24 cellular contexts compared by ENCODE assay signal in genomic region chr10:5092375-5092774, GRCh38. TPM values are rescaled to one million over a fixed set of nuclear protein-coding genes. Genes with fewer than 3 reads are reported as not detected.
DNase-seq lines count a peak whose midpoint lies in the region; ATAC-seq, FAIRE-seq and TF ChIP-seq lines count a peak whose summit lies in the region.
"Had no signal": no experiment of that assay in that cellular context is flagged by ENCODE, and none has a peak within 500 bp of the region (broad histone marks: within the 10 kb centered on the region; RNA-seq: fewer than 3 reads in every experiment).

No MANE protein-coding gene starts in this region.

- intact Hi-C loops in HepG2 (cut with micrococcal nuclease; ENCODE audit: unreplicated experiment): loop anchor here (5.0 to 10.0 kb wide), 2 partner anchors 75 to 282 kb away; no protein-coding TSS in a partner anchor
- intact Hi-C loops in right lobe of liver (cut with DNase I): no loop called here
- intact Hi-C loops in Calu3 (cut with micrococcal nuclease; ENCODE audit: unreplicated experiment): loop anchor here (5.0 to 10.0 kb wide), 5 partner anchors 50 to 292 kb away; partner anchors contain the start of gene AKR1C4
- intact Hi-C loops in A673 (cut with micrococcal nuclease; ENCODE audit: unreplicated experiment): loop anchor here (5.0 to 10.0 kb wide), 2 partner anchors 75 to 292 kb away; no protein-coding TSS in a partner anchor

- TF ChIP-seq EP300 in HepG2 (IDR thresholded peaks at IDR 0.05; ENCODE audit: low read depth in 2 of 2, low read length in 2 of 2) (no peak), HepG2 (CRISPR knock-in tag; IDR thresholded peaks at IDR 0.05; ENCODE audit: borderline replicate concordance) (no peak)

- no peak overlapping the region for H3K4me2 ChIP-seq in HepG2 (ENCODE audit: low read depth, low read length)
- H3K4me2 ChIP-seq: BLaER1 had no signal

- H3K27me3 ChIP-seq in HepG2 (ENCODE audit: control insufficient read depth in 1 of 2, insufficient read depth in 2 of 2, low read length in 2 of 2) (no peaks in the 10 kb centered on the region; a peak in 1 of 5 replicates), right lobe of liver (no peaks in the 10 kb centered on the region), A673 (replicated peaks; ENCODE audit: insufficient read depth, low read depth, low read length, poor library complexity) (no peaks in the 10 kb centered on the region)
- H3K27me3 ChIP-seq: BE2C, BLaER1 had no signal

- H3K4me3 Mint-ChIP-seq in Calu3 (ENCODE audit: low read depth, unreplicated experiment): no peak overlapping the region
- H3K4me3 Mint-ChIP-seq: CD14-positive monocyte; CD4-positive, alpha-beta memory T cell; CD4-positive, CD25-positive, alpha-beta regulatory T cell; CD8-positive, alpha-beta memory T cell had no signal

- H3K27ac ChIP-seq in HepG2 (ENCODE audit: extremely low read length, insufficient read depth, low read length) (no peak overlapping the region), right lobe of liver (peak overlapping the region in 1 of 3 donors; percentile 81), A673 (ENCODE audit: low read depth, low read length, poor library complexity, severe bottlenecking) (no peak overlapping the region)
- H3K27ac ChIP-seq: BLaER1 had no signal

- no peak for TF ChIP-seq CTCF in HepG2 (CRISPR knock-in tag; IDR thresholded peaks at IDR 0.05)
- no peak for TF ChIP-seq CTCF in right lobe of liver (IDR thresholded peaks at IDR 0.05)
- TF ChIP-seq CTCF in Calu3 (IDR thresholded peaks at IDR 0.05; ENCODE audit: unreplicated experiment): no peak
- TF ChIP-seq CTCF in A673 (conservative IDR thresholded peaks at IDR 0.05; ENCODE audit: low read depth, low read length): no peak

- FAIRE-seq in HepG2 (lab: Jason Lieb, UNC) (no peak), endometrium (lab: Jason Lieb, UNC) (peak; percentile 4)
- FAIRE-seq: A204.1, D721Med, G401.6, GM12891, GM19239 had no signal

- BruUV-seq in HepG2 (replicated peaks; lab: Mats Ljungman, UMichigan) (no TSS peak), Calu3 (replicated peaks; lab: Mats Ljungman, UMichigan) (no TSS peak), A673 (replicated peaks; lab: Mats Ljungman, UMichigan) (no TSS peak)

- DNase-seq in HepG2 (ENCODE audit: low spot score) (no peak), right lobe of liver (no peak), Calu3 (no peak), NCI-H146 treated with DMSO at 0.1 percent for 48 hours (lab: John Stamatoyannopoulos, UW; ENCODE audit: unreplicated experiment) (no peak), NCI-H1092 treated with DMSO at 0.1 percent for 48 hours (lab: John Stamatoyannopoulos, UW) (no peak), A673 (ENCODE audit: low spot score) (no peak)
- DNase-seq: 8988T; ACHN; BE2C; C1 segment of cervical spinal cord; CD4-positive, alpha-beta memory T cell; CD4-positive, CD25-positive, alpha-beta regulatory T cell; CD8-positive, alpha-beta memory T cell; COR-L47; DMS79 treated with DMSO at 0.1 percent for 48 hours; GF-D8 had no signal

- no peak for TF ChIP-seq RAD21 in HepG2 (CRISPR knock-in tag; IDR thresholded peaks at IDR 0.05)

- H3K4me1 ChIP-seq in HepG2 (ENCODE audit: insufficient read depth, low read length) (peaks cover 34% of the 10 kb centered on the region), right lobe of liver (peaks cover 0 to 16% (median 0%) of the 10 kb centered on the region in 4 donors), A673 (ENCODE audit: insufficient read depth, low read length, poor library complexity, severe bottlenecking) (peaks cover 4% of the 10 kb centered on the region)
- H3K4me1 ChIP-seq: BE2C had no signal

- H3K9me3 ChIP-seq in HepG2 (ENCODE audit: low read length) (peaks cover 28% of the 10 kb centered on the region), right lobe of liver (peaks cover 0 to 5% (median 2%) of the 10 kb centered on the region in 4 donors), A673 (ENCODE audit: low read depth, low read length, poor library complexity, severe bottlenecking) (peaks cover 30% of the 10 kb centered on the region)
- H3K9me3 ChIP-seq: BE2C, BLaER1 had no signal

- POLR2A ChIA-PET in HepG2 (lab: Yijun Ruan, JAX): no interaction called here
- POLR2A ChIA-PET in A673 (lab: Charles Lee; ENCODE audit: low non-redundant PET): no interaction called here

- peak overlapping the region; percentile 42 for H3K27ac Mint-ChIP-seq in Calu3 (ENCODE audit: unreplicated experiment)
- H3K27ac Mint-ChIP-seq: CD14-positive monocyte; CD4-positive, alpha-beta memory T cell; CD4-positive, CD25-positive, alpha-beta regulatory T cell; CD8-positive, alpha-beta memory T cell had no signal

- H2AFZ ChIP-seq in HepG2 (ENCODE audit: low read length): no peak overlapping the region

- no peaks in the 10 kb centered on the region for H4K20me1 ChIP-seq in HepG2 (ENCODE audit: insufficient read depth, low read length)
- H4K20me1 ChIP-seq: BLaER1 had no signal

- peaks cover 36% of the 10 kb centered on the region for H3K36me3 Mint-ChIP-seq in Calu3 (ENCODE audit: insufficient read depth, unreplicated experiment)
- H3K36me3 Mint-ChIP-seq: CD14-positive monocyte; CD4-positive, CD25-positive, alpha-beta regulatory T cell had no signal

- peaks cover 2 to 7% of the 10 kb centered on the region in 2 experiments; a peak in 3 of 5 replicates for H3K36me3 ChIP-seq in HepG2 (replicated peaks in 1 of 2; ENCODE audit: control insufficient read depth in 1 of 2, insufficient read depth in 2 of 2, low read length in 2 of 2)
- peaks cover 0 to 11% (median 0%) of the 10 kb centered on the region in 4 donors for H3K36me3 ChIP-seq in right lobe of liver
- peaks cover 21% of the 10 kb centered on the region for H3K36me3 ChIP-seq in A673 (ENCODE audit: insufficient read depth, low read length, poor library complexity, severe bottlenecking)
- H3K36me3 ChIP-seq: BE2C, BLaER1 had no signal

- H3K9me3 Mint-ChIP-seq in Calu3 (ENCODE audit: low read depth, unreplicated experiment): peaks cover 3% of the 10 kb centered on the region

- H3K27me3 Mint-ChIP-seq in Calu3 (ENCODE audit: unreplicated experiment): no peaks in the 10 kb centered on the region
- H3K27me3 Mint-ChIP-seq: CD4-positive, CD25-positive, alpha-beta regulatory T cell had no signal

- TF ChIP-seq POLR2A in HepG2 (IDR thresholded peaks at IDR 0.05; ENCODE audit: insufficient read depth in 1 of 2, low read depth in 2 of 2, low read length in 2 of 2) (no peak), right lobe of liver (IDR thresholded peaks at IDR 0.05) (no peak)

- H3K9ac ChIP-seq in HepG2 (ENCODE audit: insufficient read depth, low read depth, low read length): no peak overlapping the region
- H3K9ac ChIP-seq: BLaER1 had no signal

- peaks cover 37% of the 10 kb centered on the region for H3K4me1 Mint-ChIP-seq in Calu3 (ENCODE audit: low read depth, unreplicated experiment)

- H3K79me2 ChIP-seq in HepG2 (ENCODE audit: insufficient read depth, low read length): peaks cover 33% of the 10 kb centered on the region

- CTCF ChIA-PET in HepG2 (lab: Yijun Ruan, JAX; ENCODE audit: low intra/inter-chr PET ratio, low total read pairs): no interaction called here
- CTCF ChIA-PET in Calu3 (lab: Charles Lee): no interaction called here
- CTCF ChIA-PET in A673 (lab: Charles Lee): interaction anchor here (0.5 kb wide), 1 partner anchor 16 kb away, joined by 3 read pairs; no protein-coding TSS in a partner anchor

- in situ Hi-C loops in HepG2 (cut with HindIII; ENCODE audit: extremely low pct_ligation_motif_present, low pct_unique_long_range_greater_than_20kb): loop anchor here (10.0 kb wide), 2 partner anchors 192 to 248 kb away; no protein-coding TSS in a partner anchor

- no peak for ATAC-seq in HepG2
- no peak for ATAC-seq in right lobe of liver

- 76% methylated on average over 2 of the region's 2 CpGs for WGBS in HepG2 (ENCODE audit: low lambda C conversion rate)
- 78% methylated on average over 2 of the region's 2 CpGs for WGBS in right lobe of liver (ENCODE audit: insufficient coverage, low coverage, low lambda C conversion rate, missing lambda C conversion rate)

- H3K4me3 ChIP-seq in HepG2 (replicated peaks in 1 of 3; ENCODE audit: insufficient read depth in 1 of 3, low read depth in 2 of 3, low read length in 3 of 3) (no peak overlapping the region), right lobe of liver (no peak overlapping the region), A673 (ENCODE audit: low read depth, low read length, poor library complexity, severe bottlenecking) (no peak overlapping the region)
- H3K4me3 ChIP-seq: BLaER1 had no signal

TF ChIP-seq in HepG2, 621 proteins besides CTCF, POLR2A, EP300 and RAD21 (continues in another document):
- TF ChIP-seq ZFP36L2 (CRISPR knock-in tag; IDR thresholded peaks at IDR 0.05): no peak

RNA-seq across cellular contexts. Expression of gene AKR1C3, which starts 1.8 kb away (rescaled TPM):
- total RNA-seq in HepG2 (2016; rRNA removed; fragmentation: Illumina TruSeq; extraction: Trizol) (368 and 551 TPM in 2 replicates), right lobe of liver (100 to 1,000 TPM; 169 to 782 (median 334) TPM), Calu3 (2022) (177 and 181 TPM in 2 replicates), A673 (2021) (618 and 627 TPM in 2 replicates)
- 134 and 147 TPM in 2 replicates for total RNA-seq in HepG2 (2016; cell fraction: cytosol; rRNA removed; fragmentation: Illumina TruSeq; extraction: Trizol; ENCODE audit: low read depth)
- total RNA-seq in HepG2 (2016; cell fraction: insoluble cytoplasmic fraction; rRNA removed; fragmentation: Illumina TruSeq; extraction: Trizol): 369 and 539 TPM in 2 replicates
- 138 and 154 TPM in 2 replicates for total RNA-seq in HepG2 (2016; cell fraction: membrane; rRNA removed; fragmentation: Illumina TruSeq; extraction: Trizol)
- total RNA-seq in HepG2 (2016; cell fraction: nucleus; rRNA removed; fragmentation: Illumina TruSeq; extraction: Trizol): 156 and 162 TPM in 2 replicates
- 510 and 532 TPM in 2 replicates for polyA plus RNA-seq in HepG2 (2011; rRNA removed)
- polyA plus RNA-seq in HepG2 (2011; cell fraction: cytosol; rRNA removed): 458 and 549 TPM in 2 replicates
- 116 and 167 TPM in 2 replicates for polyA plus RNA-seq in HepG2 (2011; cell fraction: nucleus; rRNA removed)
- polyA plus RNA-seq in HepG2 (2012): 489 and 651 TPM in 2 replicates
- polyA plus RNA-seq in HepG2 (2016; cell fraction: cytosol; fragmentation: Illumina TruSeq; extraction: Trizol; ENCODE audit: low read depth): 110 and 117 TPM in 2 replicates
- 384 and 400 TPM in 2 replicates for polyA plus RNA-seq in HepG2 (2016; cell fraction: insoluble cytoplasmic fraction; fragmentation: Illumina TruSeq; extraction: Trizol; ENCODE audit: low read depth)
- polyA plus RNA-seq in HepG2 (2016; cell fraction: membrane; fragmentation: Illumina TruSeq; extraction: Trizol; ENCODE audit: low read depth): 91.8 and 107 TPM in 2 replicates
- polyA plus RNA-seq in HepG2 (2016; cell fraction: nucleus; fragmentation: Illumina TruSeq; extraction: Trizol; ENCODE audit: insufficient read depth, low read depth): 144 and 160 TPM in 2 replicates
- 210 and 278 TPM in 2 replicates for polyA minus RNA-seq in HepG2 (2011; rRNA and poly(A)+ RNA removed; ENCODE audit: low replicate concordance)
- polyA minus RNA-seq in HepG2 (2011; cell fraction: cytosol; rRNA and poly(A)+ RNA removed): 143 and 173 TPM in 2 replicates
- polyA minus RNA-seq in HepG2 (2011; cell fraction: nucleus; rRNA and poly(A)+ RNA removed): 118 and 193 TPM in 2 replicates

Comparison
In these comparisons a context has a peak if more than half of its experiments do, and no peak if none do; other contexts are left out.
1. intact Hi-C loops: an anchor here in HepG2 (5.0 to 10.0 kb wide), Calu3 (5.0 to 10.0 kb wide) and A673 (5.0 to 10.0 kb wide); none called in right lobe of liver.